ENCODE assay signal across 32 cellular contexts in the genomic region with DNA sequence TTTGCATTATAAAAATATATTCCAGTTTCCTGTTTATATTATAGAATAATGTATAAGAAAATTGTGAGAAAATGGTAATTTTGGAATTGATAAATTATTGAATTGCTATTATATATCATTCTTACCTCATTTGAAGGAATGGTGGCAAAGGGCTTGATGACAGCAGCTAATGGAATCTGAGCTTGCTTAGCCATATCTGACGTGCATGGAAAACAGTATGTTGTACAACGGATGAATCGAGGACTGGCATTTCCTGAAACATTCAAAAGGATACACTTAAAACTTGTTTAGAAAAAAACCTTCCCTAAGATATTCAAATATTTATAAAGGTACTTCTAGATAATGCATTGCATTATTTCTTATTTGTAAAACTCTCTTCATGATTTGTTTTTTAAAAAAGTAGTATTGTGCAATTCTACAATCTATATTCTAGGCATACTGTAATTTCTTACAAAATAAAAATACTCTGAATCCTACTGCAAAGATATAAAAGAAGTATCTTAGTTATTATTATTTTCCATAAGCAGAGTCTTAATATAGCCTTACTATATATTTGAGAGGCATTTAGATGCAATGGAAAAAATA. TPM values are rescaled to one million over a fixed set of nuclear protein-coding genes. Genes with fewer than 3 reads are reported as not detected.
DNase-seq lines count a peak whose midpoint lies in the region; ATAC-seq and TF ChIP-seq lines count a peak whose summit lies in the region.
"Had no signal": no experiment of that assay in that cellular context is flagged by ENCODE, and none has a peak within 500 bp of the region (broad histone marks: within the 10 kb centered on the region; RNA-seq: fewer than 3 reads in every experiment).

No MANE protein-coding gene starts in this region.

- H3K27ac ChIP-seq in AG04450 (ENCODE audit: low read depth, low read length), result no peak overlapping the region
- H3K27ac ChIP-seq: BLaER1, coronary artery, gastrocnemius medialis, skin epidermis, upper lobe of right lung had no signal

- no peak overlapping the region for H3K4me3 ChIP-seq in AG04450 (ENCODE audit: low read depth, low read length)
- H3K4me3 ChIP-seq: BLaER1, coronary artery, gastrocnemius medialis, skin epidermis, upper lobe of right lung had no signal

- POLR2A ChIA-PET in AG04450 (lab: Yijun Ruan, JAX), result no interaction called here

- CTCF ChIA-PET in AG04450 (lab: Charles Lee), result no interaction called here

- peak; percentile 26 for DNase-seq in AG04450 (ENCODE audit: low read depth, low spot score)
- peak; percentile 46 for DNase-seq in HFFc6
- peak; percentile 66 for DNase-seq in dermis blood vessel endothelial cell
- peak; percentile 74 to 87 for DNase-seq in lung microvascular endothelial cell (ENCODE audit: low read depth in 2 of 2)
- no peak for DNase-seq in stimulated activated naive CD8-positive, alpha-beta T cell treated with anti-CD3 and anti-CD28 coated beads, Interleukin-15, Interleukin-2, amounts not matched to agents 100 U/mL and 50 U/mL, for 24 hours
- no peak for DNase-seq in NCI-H146 (lab: John Stamatoyannopoulos, UW)
- no peak for DNase-seq in OCI-M1 (lab: John Stamatoyannopoulos, UW)
- DNase-seq: activated CD4-positive, alpha-beta memory T cell treated with anti-CD3 and anti-CD28 coated beads for 36 hours; activated CD8-positive, alpha-beta memory T cell treated with anti-CD3 and anti-CD28 coated beads, Interleukin-2, amount 50 U/mL, for 48 hours; activated naive CD4-positive, alpha-beta T cell treated with anti-CD3 and anti-CD28 coated beads, Interleukin-2, amount 10 ng/mL, durations not matched to agents 7 days and 5 days; amniotic stem cell; DMS 273 treated with DMSO at 0.1 percent for 48 hours; effector memory CD8-positive, alpha-beta T cell; erythroblast; gastrocnemius medialis; hippocampal formation; Kasumi-1; left cardiac atrium; mammary epithelial cell; NCI-H1417; NCI-H2029 treated with DMSO at 0.1 percent for 48 hours; NCI-H226; SIG-M5; stimulated activated naive B cell treated with anti-CD40 and anti-IgM and Interleukin-4, amounts not matched to agents 10 μg/mL and 1 μg/mL and 100 μg/mL, for 72 hours; upper lobe of right lung had no signal

- peaks cover 51% of the 10 kb centered on the region for H3K36me3 Mint-ChIP-seq in HFFc6 (ENCODE audit: low read depth)

- ATAC-seq in stimulated activated naive CD8-positive, alpha-beta T cell treated with anti-CD3 and anti-CD28 coated beads, Interleukin-15, Interleukin-2, amounts not matched to agents 100 U/mL and 50 U/mL, for 24 hours, result no peak
- no peak for ATAC-seq in GM18498 (IDR thresholded peaks at IDR 0.05; ENCODE audit: unreplicated experiment)
- ATAC-seq: activated CD4-positive, CD25-positive, alpha-beta regulatory T cell treated with anti-CD3 and anti-CD28 coated beads, Interleukin-2, amount 50 U/mL, for 24 hours; effector memory CD8-positive, alpha-beta T cell; gastrocnemius medialis; HCT116; left cardiac atrium; stimulated activated naive B cell treated with anti-CD40 and anti-IgM and Interleukin-4, amounts not matched to agents 10 μg/mL and 1 μg/mL and 100 μg/mL, for 72 hours; upper lobe of right lung had no signal

- no peak overlapping the region for H3K4me3 Mint-ChIP-seq in HFFc6
- H3K4me3 Mint-ChIP-seq: activated CD4-positive, alpha-beta memory T cell treated with anti-CD3 and anti-CD28 coated beads for 36 hours; activated naive CD4-positive, alpha-beta T cell treated with anti-CD3 and anti-CD28 coated beads, Interleukin-2, amount 10 ng/mL, durations not matched to agents 7 days and 5 days; effector memory CD8-positive, alpha-beta T cell; nephron; stimulated activated naive B cell treated with anti-CD40 and anti-IgM and Interleukin-4, amounts not matched to agents 10 μg/mL and 1 μg/mL and 100 μg/mL, for 72 hours had no signal

- H3K4me1 Mint-ChIP-seq in HFFc6 (ENCODE audit: low read depth), result peaks cover 31% of the 10 kb centered on the region
- H3K4me1 Mint-ChIP-seq: activated naive CD4-positive, alpha-beta T cell treated with anti-CD3 and anti-CD28 coated beads, Interleukin-2, amount 10 ng/mL, durations not matched to agents 7 days and 5 days; nephron; stimulated activated naive B cell treated with anti-CD40 and anti-IgM and Interleukin-4, amounts not matched to agents 10 μg/mL and 1 μg/mL and 100 μg/mL, for 72 hours had no signal

- H3K27me3 ChIP-seq in AG04450 (ENCODE audit: control insufficient read depth, insufficient read depth, low read length), result no peaks in the 10 kb centered on the region
- H3K27me3 ChIP-seq: BLaER1, gastrocnemius medialis, upper lobe of right lung had no signal

- TF ChIP-seq CTCF in AG04450 (IDR thresholded peaks at IDR 0.05; ENCODE audit: low read depth, low read length) (no peak), HFFc6 (IDR thresholded peaks at IDR 0.05) (no peak)

- no peaks in the 10 kb centered on the region for H3K9me3 ChIP-seq in AG04450 (ENCODE audit: control insufficient read depth, insufficient read depth, low read length)
- H3K9me3 ChIP-seq: BLaER1, gastrocnemius medialis, upper lobe of right lung had no signal

- H3K9me3 Mint-ChIP-seq in HFFc6, result no peaks in the 10 kb centered on the region
- H3K9me3 Mint-ChIP-seq: activated CD4-positive, alpha-beta memory T cell treated with anti-CD3 and anti-CD28 coated beads for 36 hours; activated naive CD4-positive, alpha-beta T cell treated with anti-CD3 and anti-CD28 coated beads, Interleukin-2, amount 10 ng/mL, durations not matched to agents 7 days and 5 days; effector memory CD8-positive, alpha-beta T cell; nephron; stimulated activated naive B cell treated with anti-CD40 and anti-IgM and Interleukin-4, amounts not matched to agents 10 μg/mL and 1 μg/mL and 100 μg/mL, for 72 hours had no signal

- H3K27ac Mint-ChIP-seq in HFFc6, result no peak overlapping the region
- H3K27ac Mint-ChIP-seq: activated CD4-positive, alpha-beta memory T cell treated with anti-CD3 and anti-CD28 coated beads for 36 hours; activated naive CD4-positive, alpha-beta T cell treated with anti-CD3 and anti-CD28 coated beads, Interleukin-2, amount 10 ng/mL, durations not matched to agents 7 days and 5 days; effector memory CD8-positive, alpha-beta T cell; nephron; stimulated activated naive B cell treated with anti-CD40 and anti-IgM and Interleukin-4, amounts not matched to agents 10 μg/mL and 1 μg/mL and 100 μg/mL, for 72 hours had no signal

- peaks cover 5% of the 10 kb centered on the region for H3K27me3 Mint-ChIP-seq in HFFc6 (ENCODE audit: insufficient read depth)
- H3K27me3 Mint-ChIP-seq: activated CD4-positive, alpha-beta memory T cell treated with anti-CD3 and anti-CD28 coated beads for 36 hours; activated naive CD4-positive, alpha-beta T cell treated with anti-CD3 and anti-CD28 coated beads, Interleukin-2, amount 10 ng/mL, durations not matched to agents 7 days and 5 days; effector memory CD8-positive, alpha-beta T cell; stimulated activated naive B cell treated with anti-CD40 and anti-IgM and Interleukin-4, amounts not matched to agents 10 μg/mL and 1 μg/mL and 100 μg/mL, for 72 hours had no signal

RNA-seq across cellular contexts. Expression of a gene that starts 38.3 kb away (rescaled TPM):
- polyA plus RNA-seq in AG04450 (2011; rRNA removed), result 113 and 154 TPM in 2 replicates
- polyA minus RNA-seq in AG04450 (2011; rRNA and poly(A)+ RNA removed), result 146 and 183 TPM in 2 replicates
- 100 to 1,000 TPM; 164 to 198 (median 183) TPM for total RNA-seq in HFFc6 (2021; fragmentation: NEBNext Ultra II Directional; extraction: Animal tissue kit (Norgen Biotek cat#: 25700))
- 43.6 and 65.5 TPM in 2 replicates for total RNA-seq in dermis blood vessel endothelial cell
- 21.0 and 23.3 TPM in 2 replicates for total RNA-seq in lung microvascular endothelial cell

Comparison
In these comparisons a context has a peak if more than half of its experiments do, and no peak if none do; other contexts are left out.
1. DNase-seq: peak in AG04450 (single experiment), HFFc6 (single experiment), dermis blood vessel endothelial cell (single experiment) and lung microvascular endothelial cell (2 of 2); none in stimulated activated naive CD8-positive, alpha-beta T cell treated with anti-CD3 and anti-CD28 coated beads, Interleukin-15, Interleukin-2, amounts not matched to agents 100 U/mL and 50 U/mL, for 24 hours (single experiment), NCI-H146 (single experiment) and OCI-M1 (single experiment).